In genomic region chr9:121700831-121701419, GRCh38 we compare ENCODE assay signal across 12 cellular contexts. TPM values are rescaled to one million over a fixed set of nuclear protein-coding genes. Genes with fewer than 3 reads are reported as not detected.
DNase-seq lines count a peak whose midpoint lies in the region; ATAC-seq and TF ChIP-seq lines count a peak whose summit lies in the region.
"Had no signal": no experiment of that assay in that cellular context is flagged by ENCODE, and none has a peak within 500 bp of the region (broad histone marks: within the 10 kb centered on the region; RNA-seq: fewer than 3 reads in every experiment).

No MANE protein-coding gene starts in this region.

- H3K36me3 ChIP-seq in osteoblast (ENCODE audit: insufficient read depth, low read length) (no peaks in the 10 kb centered on the region), aorta (ENCODE audit: control insufficient read depth in 1 of 2, insufficient read depth in 2 of 2, low read length in 1 of 2) (no peaks in the 10 kb centered on the region)

- no peaks in the 10 kb centered on the region for H3K4me1 ChIP-seq in osteoblast (ENCODE audit: insufficient read depth, low read length)
- no peaks in the 10 kb centered on the region for H3K4me1 ChIP-seq in aorta (ENCODE audit: control insufficient read depth in 1 of 2, insufficient read depth in 2 of 2, low read length in 2 of 2)

- H3K27ac ChIP-seq in osteoblast (ENCODE audit: low read depth, low read length) (no peak overlapping the region), aorta (ENCODE audit: low read depth in 1 of 2, low read length in 2 of 2) (no peak overlapping the region)
- H3K27ac ChIP-seq: C4-2B had no signal

- 80 to 84% methylated on average over 26 of the region's 26 CpGs for WGBS in aorta, 2 donors

- peaks cover 14% of the 10 kb centered on the region for H3K27me3 ChIP-seq in osteoblast (ENCODE audit: insufficient read depth, low read length)
- no peaks in the 10 kb centered on the region for H3K27me3 ChIP-seq in aorta (ENCODE audit: control insufficient read depth in 1 of 2, insufficient read depth in 2 of 2, low read length in 1 of 2)

- peaks cover 48% of the 10 kb centered on the region for H4K20me1 ChIP-seq in osteoblast (ENCODE audit: insufficient read depth, low read length)

- H3K9me3 ChIP-seq in osteoblast (ENCODE audit: low read depth, low read length), result no peaks in the 10 kb centered on the region
- no peaks in the 10 kb centered on the region for H3K9me3 ChIP-seq in aorta (ENCODE audit: control insufficient read depth, low read length)

- peaks cover 44% of the 10 kb centered on the region for H3K79me2 ChIP-seq in osteoblast (ENCODE audit: insufficient read depth, low read length)

- ATAC-seq in GM18517 (IDR thresholded peaks at IDR 0.05; ENCODE audit: unreplicated experiment) (no peak), GM18867 (IDR thresholded peaks at IDR 0.05; ENCODE audit: unreplicated experiment) (no peak), aorta (ENCODE audit: low FRiP score) (no peak)

- no peak overlapping the region for H2AFZ ChIP-seq in osteoblast (ENCODE audit: low read length)

- H3K4me3 ChIP-seq in AG09309 (ENCODE audit: control insufficient read depth, low read depth, low read length) (peak overlapping the region; percentile 9), WI38 (ENCODE audit: low read depth, low read length) (peak overlapping the region; percentile 80), fibroblast of villous mesenchyme (ENCODE audit: low read depth, low read length) (peak overlapping the region; percentile 67), osteoblast (ENCODE audit: insufficient read depth, low read length) (peak overlapping the region; percentile 76), aorta (ENCODE audit: low read length in 2 of 2) (no peak overlapping the region)
- H3K4me3 ChIP-seq: GM12878 had no signal

- no peak for DNase-seq in AG09309 (ENCODE audit: low read depth)
- no peak for DNase-seq in fibroblast of villous mesenchyme (ENCODE audit: low read depth)
- DNase-seq in osteoblast (ENCODE audit: insufficient read length, low spot score, missing footprints), result peak; percentile 59
- no peak for DNase-seq in activated effector memory CD4-positive, alpha-beta T cell treated with anti-CD3 and anti-CD28 coated beads, Interleukin-2, amount 50 U/mL, for 16 hours
- no peak for DNase-seq in aorta
- DNase-seq: NCI-H1048, SHP77 treated with DMSO at 0.1 percent for 48 hours had no signal

- intact Hi-C loops in aorta (cut with DNase I), result loop anchor here (5.0 kb wide), 2 partner anchors 36 to 41 kb away; no protein-coding TSS in a partner anchor

- H3K4me2 ChIP-seq in osteoblast (ENCODE audit: insufficient read depth, low read length), result peak overlapping the region; percentile 85

- no peak for TF ChIP-seq CTCF in AG09309 (IDR thresholded peaks at IDR 0.05; ENCODE audit: control insufficient read depth, insufficient read depth, low read depth, low read length, missing control alignments)
- no peak for TF ChIP-seq CTCF in WI38 (IDR thresholded peaks at IDR 0.05; ENCODE audit: low read depth, low read length)
- TF ChIP-seq CTCF in fibroblast of villous mesenchyme (IDR thresholded peaks at IDR 0.05; ENCODE audit: insufficient read depth, low read depth, low read length), result no peak
- TF ChIP-seq CTCF in osteoblast (IDR thresholded peaks at IDR 0.05; ENCODE audit: extremely low read depth, low read depth, low read length), result no peak

RNA-seq across cellular contexts. Expression of gene DAB2IP, which starts 49.5 kb away (rescaled TPM):
- total RNA-seq in fibroblast of villous mesenchyme (36.4 and 47.9 TPM in 2 replicates), osteoblast (49.2 and 60.8 TPM in 2 replicates), aorta (10 to 100 TPM; 70.3 to 75.4 TPM)
- polyA plus RNA-seq in aorta, result 10 to 100 TPM; 12.0 to 32.5 TPM

Comparison
In these comparisons a context has a peak if more than half of its experiments do, and no peak if none do; other contexts are left out.
1. H3K4me3 ChIP-seq: peak in AG09309 (single experiment), WI38 (single experiment), fibroblast of villous mesenchyme (single experiment) and osteoblast (single experiment); none in aorta (0 of 2).